ENCODE assay signal across 18 cellular contexts in genomic region chr1:171421413-171422020, GRCh38.
DNase-seq lines count a peak whose midpoint lies in the region; ATAC-seq and TF ChIP-seq lines count a peak whose summit lies in the region.
"Had no signal": no experiment of that assay in that cellular context is flagged by ENCODE, and none has a peak within 500 bp of the region (broad histone marks: within the 10 kb centered on the region; RNA-seq: fewer than 3 reads in every experiment).

No MANE protein-coding gene starts in this region.

- no peak for TF ChIP-seq POLR2A in vagina (IDR thresholded peaks at IDR 0.05)

- H3K27me3 ChIP-seq in right atrium auricular region (no peaks in the 10 kb centered on the region), HUES64 (ENCODE audit: insufficient read depth, low read length) (no peaks in the 10 kb centered on the region), vagina (no peaks in the 10 kb centered on the region)
- H3K27me3 ChIP-seq: colonic mucosa, transverse colon had no signal

- H3K4me1 ChIP-seq in right atrium auricular region (no peaks in the 10 kb centered on the region), HUES64 (ENCODE audit: insufficient read depth, low read length) (peaks cover 22% of the 10 kb centered on the region), vagina (peaks cover 23% of the 10 kb centered on the region)
- H3K4me1 ChIP-seq: colonic mucosa, transverse colon had no signal

- 87% methylated on average over 10 of the region's 10 CpGs for WGBS in HUES64

- H3K36me3 ChIP-seq in right atrium auricular region = no peaks in the 10 kb centered on the region
- H3K36me3 ChIP-seq in HUES64 (ENCODE audit: insufficient read depth, low read length) = no peaks in the 10 kb centered on the region
- H3K36me3 ChIP-seq in vagina = no peaks in the 10 kb centered on the region
- H3K36me3 ChIP-seq: colonic mucosa, transverse colon had no signal

- H3K4me3 ChIP-seq in right atrium auricular region = no peak overlapping the region
- H3K4me3 ChIP-seq in HUES64 (ENCODE audit: low read length) = no peak overlapping the region
- no peak overlapping the region for H3K4me3 ChIP-seq in vagina
- H3K4me3 ChIP-seq: colonic mucosa, transverse colon had no signal

- H3K9me3 ChIP-seq in right atrium auricular region (no peaks in the 10 kb centered on the region), HUES64 (ENCODE audit: insufficient read depth, low read depth, low read length) (peaks cover 6% of the 10 kb centered on the region; the same call in 1 of the 2 replicates), vagina (no peaks in the 10 kb centered on the region)
- H3K9me3 ChIP-seq: colonic mucosa had no signal

- peak; percentile 39 for ATAC-seq in left ventricle myocardium superior
- ATAC-seq: left cardiac atrium had no signal

- DNase-seq in left ventricle myocardium superior (no peak), right atrium auricular region (ENCODE audit: low spot score) (no peak), epithelial cell of prostate (ENCODE audit: low read depth, low spot score) (no peak), vagina (ENCODE audit: extremely low spot score in 2 of 2) (no peak), AML-193 (lab: John Stamatoyannopoulos, UW) (no peak), DMS114 treated with DMSO at 0.1 percent for 48 hours (lab: John Stamatoyannopoulos, UW; ENCODE audit: unreplicated experiment) (no peak)
- DNase-seq: activated CD4-positive, CD25-positive, alpha-beta regulatory T cell treated with anti-CD3 and anti-CD28 coated beads, Interleukin-2, amount 50 U/mL, for 72 hours; colonic mucosa; GDM1; left cardiac atrium; NCI-H1417; NCI-H2171; nephron progenitor cell; stimulated activated CD4-positive, alpha-beta T cell treated with anti-CD3 and anti-CD28 coated beads, Interleukin-2, amount 100 ng/mL, for 24 hours; stimulated activated naive CD4-positive, alpha-beta T cell treated with Interleukin-2 at 50 U/mL for 16 hours; T-helper 9 cell; transverse colon had no signal

- H3K27ac ChIP-seq in right atrium auricular region = peak overlapping the region in 1 of 2 donors; percentile 1
- H3K27ac ChIP-seq in HUES64 (ENCODE audit: low read depth, low read length) = no peak overlapping the region; the same call in 1 of the 2 replicates
- H3K27ac ChIP-seq in epithelial cell of prostate = peak overlapping the region; percentile 74
- peak overlapping the region; percentile 57 for H3K27ac ChIP-seq in vagina
- H3K27ac ChIP-seq: colonic mucosa, transverse colon had no signal

- peak overlapping the region; percentile 26 for H3K9ac ChIP-seq in HUES64 (ENCODE audit: low read depth, low read length)

- TF ChIP-seq CTCF in right atrium auricular region (IDR thresholded peaks at IDR 0.05) = no peak
- no peak for TF ChIP-seq CTCF in vagina (IDR thresholded peaks at IDR 0.05)

- intact Hi-C loops in left ventricle myocardium superior (cut with micrococcal nuclease) (no loop called here), vagina (cut with DNase I) (no loop called here)
